8 cellular contexts compared by ENCODE assay signal in genomic region chr19:51607920-51608562, GRCh38. TPM values are rescaled to one million over a fixed set of nuclear protein-coding genes. Genes with fewer than 3 reads are reported as not detected.
DNase-seq lines count a peak whose midpoint lies in the region; ATAC-seq, FAIRE-seq and TF ChIP-seq lines count a peak whose summit lies in the region.

No MANE protein-coding gene starts in this region.

- peak overlapping the region; percentile 56; the same call in 1 of the 2 replicates for H3K4me3 ChIP-seq in OCI-LY3 (ENCODE audit: low read length)
- no peak overlapping the region for H3K4me3 ChIP-seq in ovary

- TF ChIP-seq POLR2A in GM12892 (IDR thresholded peaks at IDR 0.05; ENCODE audit: low read depth, low read length): no peak
- TF ChIP-seq POLR2A in ovary (IDR thresholded peaks at IDR 0.05): no peak

- peak overlapping the region; percentile 43; the same call in 1 of the 2 replicates for H3K9ac ChIP-seq in OCI-LY3 (ENCODE audit: low read length)

- H3K36me3 Mint-ChIP-seq in activated T-cell treated with anti-CD3 and anti-CD28 coated beads, Interleukin-2, amount 50 U/mL, for 4 hours (ENCODE audit: insufficient read depth): peaks cover 3% of the 10 kb centered on the region

- no peak for ATAC-seq in activated T-cell treated with anti-CD3 and anti-CD28 coated beads, Interleukin-2, amount 50 U/mL, for 4 hours

- peak; percentile 98 for TF ChIP-seq CTCF in OCI-LY3 (IDR thresholded peaks at IDR 0.05; ENCODE audit: low read depth, low read length)
- TF ChIP-seq CTCF in ovary (IDR thresholded peaks at IDR 0.05): peak in 1 of 3 donors; percentile 17

- H3K4me1 Mint-ChIP-seq in activated T-cell treated with anti-CD3 and anti-CD28 coated beads, Interleukin-2, amount 50 U/mL, for 4 hours (ENCODE audit: low read depth): peaks cover 8% of the 10 kb centered on the region

- no peak for DNase-seq in GM12892 (ENCODE audit: insufficient read length)
- DNase-seq in activated T-cell treated with anti-CD3 and anti-CD28 coated beads, Interleukin-2, amount 50 U/mL, for 4 hours: peak; percentile 41
- DNase-seq in germinal center (ENCODE audit: low spot score): peak; percentile 69
- DNase-seq in ovary: peak; percentile 28 to 71 (median 59)
- DNase-seq in occipital lobe (lab: John Stamatoyannopoulos, UW): no peak
- no peak for DNase-seq in DMS153 treated with DMSO at 0.1 percent for 48 hours (lab: John Stamatoyannopoulos, UW; ENCODE audit: unreplicated experiment)
- DNase-seq in NCI-H1092 (lab: John Stamatoyannopoulos, UW): no peak

- no peak overlapping the region for H2AFZ ChIP-seq in OCI-LY3 (ENCODE audit: low read depth, low read length)

- FAIRE-seq in GM12892 (lab: Jason Lieb, UNC): peak; percentile 64

- H3K27me3 ChIP-seq in OCI-LY3 (ENCODE audit: low read depth, low read length): peaks cover 57% of the 10 kb centered on the region
- no peaks in the 10 kb centered on the region for H3K27me3 ChIP-seq in ovary

- H3K9me3 ChIP-seq in OCI-LY3 (ENCODE audit: insufficient read depth, low read length) (peaks cover 10% of the 10 kb centered on the region; the same call in 1 of the 2 replicates), ovary (no peaks in the 10 kb centered on the region)

- no peak overlapping the region for H3K4me3 Mint-ChIP-seq in activated T-cell treated with anti-CD3 and anti-CD28 coated beads, Interleukin-2, amount 50 U/mL, for 4 hours

- no peaks in the 10 kb centered on the region for H4K20me1 ChIP-seq in OCI-LY3 (ENCODE audit: insufficient read depth, low read length)

- H3K4me2 ChIP-seq in OCI-LY3 (ENCODE audit: low read length): peak overlapping the region; percentile 89

- peaks cover 52% of the 10 kb centered on the region for H3K4me1 ChIP-seq in OCI-LY3 (ENCODE audit: low read length)
- no peaks in the 10 kb centered on the region for H3K4me1 ChIP-seq in ovary (ENCODE audit: insufficient read depth)

- no peak for TF ChIP-seq EP300 in ovary (IDR thresholded peaks at IDR 0.05)

- 21 to 35% (median 22%) methylated on average over 13 of the region's 13 CpGs for WGBS in ovary, 3 donors

- H3K27ac ChIP-seq in OCI-LY3 (ENCODE audit: low read length) (peak overlapping the region; percentile 91), ovary (no peak overlapping the region)

- intact Hi-C loops in ovary (cut with DNase I): no loop called here

- peaks cover 30% of the 10 kb centered on the region for H3K27me3 Mint-ChIP-seq in activated T-cell treated with anti-CD3 and anti-CD28 coated beads, Interleukin-2, amount 50 U/mL, for 4 hours (ENCODE audit: low read depth)

- peaks cover 17% of the 10 kb centered on the region for H3K9me3 Mint-ChIP-seq in activated T-cell treated with anti-CD3 and anti-CD28 coated beads, Interleukin-2, amount 50 U/mL, for 4 hours

- H3K79me2 ChIP-seq in OCI-LY3 (ENCODE audit: low read length): no peaks in the 10 kb centered on the region

- peaks cover 20% of the 10 kb centered on the region for H3K36me3 ChIP-seq in OCI-LY3 (replicated peaks; ENCODE audit: low read depth, low read length)
- no peaks in the 10 kb centered on the region for H3K36me3 ChIP-seq in ovary

RNA-seq across cellular contexts. Expression of gene SIGLEC5, which starts 22.2 kb away (rescaled TPM):
- polyA plus RNA-seq in GM12892 (2012; ENCODE audit: missing spikeins): not detected
- under 1 TPM in 1 of 3 donors, not detected in 2; 0.11 TPM for total RNA-seq in activated T-cell treated with anti-CD3 and anti-CD28 coated beads, Interleukin-2, amount 50 U/mL, for 4 hours
- total RNA-seq in ovary (under 1 TPM in 4 of 7 donors, not detected in 3; 0.13 to 0.69 (median 0.56) TPM), occipital lobe (not detected)
- under 1 TPM in 1 of 2 donors, not detected in 1; 0.13 TPM for polyA plus RNA-seq in ovary

RNA-seq across cellular contexts. Expression of gene ZNF175, which starts 37.0 kb away (rescaled TPM):
- polyA plus RNA-seq in GM12892 (2012; ENCODE audit: missing spikeins): 5.9 TPM
- 1 to 10 TPM; 5.3 to 7.5 (median 6.0) TPM for total RNA-seq in activated T-cell treated with anti-CD3 and anti-CD28 coated beads, Interleukin-2, amount 50 U/mL, for 4 hours
- total RNA-seq in ovary (10 to 100 TPM in 5 of 7 donors, 1 to 10 TPM in 2; 4.3 to 17.3 (median 13.1) TPM), occipital lobe (8.7 TPM)
- 10 to 100 TPM in 1 of 2 donors, 1 to 10 TPM in 1; 5.4 to 12.3 TPM for polyA plus RNA-seq in ovary

RNA-seq across cellular contexts. Expression of gene SIGLEC14, which starts 38.6 kb away (rescaled TPM):
- 3.0 TPM for polyA plus RNA-seq in GM12892 (2012; ENCODE audit: missing spikeins)
- total RNA-seq in activated T-cell treated with anti-CD3 and anti-CD28 coated beads, Interleukin-2, amount 50 U/mL, for 4 hours: not detected
- total RNA-seq in ovary (1 to 10 TPM in 3 of 7 donors, under 1 TPM in 3, not detected in 1; 0.11 to 4.1 (median 1.0) TPM), occipital lobe (0.16 TPM)
- polyA plus RNA-seq in ovary: under 1 TPM in 1 of 2 donors, not detected in 1; 0.27 TPM

Comparison
In these comparisons a context has a peak if more than half of its experiments do, and no peak if none do; other contexts are left out.
1. DNase-seq: peak in activated T-cell treated with anti-CD3 and anti-CD28 coated beads, Interleukin-2, amount 50 U/mL, for 4 hours (single experiment), germinal center (single experiment) and ovary (5 of 5); none in GM12892 (single experiment), occipital lobe (single experiment), DMS153 treated with DMSO at 0.1 percent for 48 hours (single experiment) and NCI-H1092 (single experiment).